ENCODE assay signal across 14 cellular contexts in genomic region chr1:110870721-110871388, GRCh38. TPM values are rescaled to one million over a fixed set of nuclear protein-coding genes. Genes with fewer than 3 reads are reported as not detected.
A peak's percentile ranks its signal among the peaks of the same experiment; 100 is the strongest.
DNase-seq lines count a peak whose midpoint lies in the region; ATAC-seq lines count a peak whose summit lies in the region.
"Had no signal": no experiment of that assay in that cellular context is flagged by ENCODE, and none has a peak within 500 bp of the region (broad histone marks: within the 10 kb centered on the region; RNA-seq: fewer than 3 reads in every experiment).

No MANE protein-coding gene starts in this region.

- no peak overlapping the region for H3K4me3 ChIP-seq in right cardiac atrium (ENCODE audit: low read length)
- H3K4me3 ChIP-seq: gastroesophageal sphincter, skin epidermis had no signal

- 41% methylated on average over 3 of the region's 3 CpGs for WGBS in right cardiac atrium

- no peaks in the 10 kb centered on the region for H3K27me3 ChIP-seq in right cardiac atrium (ENCODE audit: control insufficient read depth, insufficient read depth)
- H3K27me3 ChIP-seq: gastroesophageal sphincter had no signal

- no peak for ATAC-seq in activated T-cell treated with anti-CD3 and anti-CD28 coated beads, Interleukin-2, amount 50 U/mL, for 72 hours (replicated peaks in 1 of 2)
- ATAC-seq in activated naive CD8-positive, alpha-beta T cell treated with anti-CD3 and anti-CD28 coated beads, Interleukin-2, amount 50 U/mL, for 24 hours: no peak
- no peak for ATAC-seq in stimulated activated memory B cell treated with anti-CD40 and anti-IgM and Interleukin-4, amounts not matched to agents 10 μg/mL and 1 μg/mL and 100 μg/mL, for 72 hours
- ATAC-seq in HG02610 (IDR thresholded peaks at IDR 0.05; ENCODE audit: unreplicated experiment) (no peak), right cardiac atrium (no peak)
- ATAC-seq: gastroesophageal sphincter had no signal

- H3K36me3 Mint-ChIP-seq in activated T-cell treated with anti-CD3 and anti-CD28 coated beads, Interleukin-2, amount 50 U/mL, for 72 hours (ENCODE audit: insufficient read depth in 2 of 2): peaks cover 20 to 30% of the 10 kb centered on the region in 2 donors
- H3K36me3 Mint-ChIP-seq in activated naive CD8-positive, alpha-beta T cell treated with anti-CD3 and anti-CD28 coated beads, Interleukin-2, amount 50 U/mL, for 24 hours (ENCODE audit: low read depth): peaks cover 11% of the 10 kb centered on the region
- peaks cover 13% of the 10 kb centered on the region for H3K36me3 Mint-ChIP-seq in stimulated activated memory B cell treated with anti-CD40 and anti-IgM and Interleukin-4, amounts not matched to agents 10 μg/mL and 1 μg/mL and 100 μg/mL, for 72 hours

- H3K9me3 ChIP-seq in right cardiac atrium (ENCODE audit: control insufficient read depth, low read length): no peaks in the 10 kb centered on the region

- H3K27me3 Mint-ChIP-seq in activated T-cell treated with anti-CD3 and anti-CD28 coated beads, Interleukin-2, amount 50 U/mL, for 72 hours (ENCODE audit: low read depth): no peaks in the 10 kb centered on the region
- H3K27me3 Mint-ChIP-seq in activated naive CD8-positive, alpha-beta T cell treated with anti-CD3 and anti-CD28 coated beads, Interleukin-2, amount 50 U/mL, for 24 hours: no peaks in the 10 kb centered on the region
- no peaks in the 10 kb centered on the region for H3K27me3 Mint-ChIP-seq in stimulated activated memory B cell treated with anti-CD40 and anti-IgM and Interleukin-4, amounts not matched to agents 10 μg/mL and 1 μg/mL and 100 μg/mL, for 72 hours

- H3K27ac ChIP-seq in right cardiac atrium (ENCODE audit: low read length): no peak overlapping the region
- H3K27ac ChIP-seq: gastroesophageal sphincter had no signal

- H3K4me3 Mint-ChIP-seq in activated T-cell treated with anti-CD3 and anti-CD28 coated beads, Interleukin-2, amount 50 U/mL, for 72 hours: peak overlapping the region; percentile 52 to 55
- H3K4me3 Mint-ChIP-seq in activated naive CD8-positive, alpha-beta T cell treated with anti-CD3 and anti-CD28 coated beads, Interleukin-2, amount 50 U/mL, for 24 hours: peak overlapping the region; percentile 28
- peak overlapping the region; percentile 95 for H3K4me3 Mint-ChIP-seq in stimulated activated memory B cell treated with anti-CD40 and anti-IgM and Interleukin-4, amounts not matched to agents 10 μg/mL and 1 μg/mL and 100 μg/mL, for 72 hours

- peak overlapping the region; percentile 90 for H3K27ac Mint-ChIP-seq in activated T-cell treated with anti-CD3 and anti-CD28 coated beads, Interleukin-2, amount 50 U/mL, for 72 hours
- H3K27ac Mint-ChIP-seq in activated naive CD8-positive, alpha-beta T cell treated with anti-CD3 and anti-CD28 coated beads, Interleukin-2, amount 50 U/mL, for 24 hours: peak overlapping the region; percentile 98
- H3K27ac Mint-ChIP-seq in stimulated activated memory B cell treated with anti-CD40 and anti-IgM and Interleukin-4, amounts not matched to agents 10 μg/mL and 1 μg/mL and 100 μg/mL, for 72 hours: peak overlapping the region; percentile 86

- peaks cover 4 to 12% of the 10 kb centered on the region in 2 donors for H3K9me3 Mint-ChIP-seq in activated T-cell treated with anti-CD3 and anti-CD28 coated beads, Interleukin-2, amount 50 U/mL, for 72 hours
- peaks cover 16% of the 10 kb centered on the region for H3K9me3 Mint-ChIP-seq in activated naive CD8-positive, alpha-beta T cell treated with anti-CD3 and anti-CD28 coated beads, Interleukin-2, amount 50 U/mL, for 24 hours
- no peaks in the 10 kb centered on the region for H3K9me3 Mint-ChIP-seq in stimulated activated memory B cell treated with anti-CD40 and anti-IgM and Interleukin-4, amounts not matched to agents 10 μg/mL and 1 μg/mL and 100 μg/mL, for 72 hours

- H3K4me1 ChIP-seq in right cardiac atrium (ENCODE audit: control insufficient read depth, insufficient read depth, low read length): no peaks in the 10 kb centered on the region
- H3K4me1 ChIP-seq: gastroesophageal sphincter had no signal

- no peak for DNase-seq in activated T-cell treated with anti-CD3 and anti-CD28 coated beads, Interleukin-2, amount 50 U/mL, for 72 hours
- no peak for DNase-seq in activated T-cell treated with anti-CD3 and anti-CD28 coated beads, Interleukin-2, amount 50 U/mL, for 1 hour
- peak; percentile 48 for DNase-seq in NAMALWA (ENCODE audit: low spot score)
- no peak for DNase-seq in activated naive CD8-positive, alpha-beta T cell treated with anti-CD3 and anti-CD28 coated beads, Interleukin-2, amount 50 U/mL, for 24 hours
- no peak for DNase-seq in right cardiac atrium
- DNase-seq in GDM1 (lab: John Stamatoyannopoulos, UW): no peak
- DNase-seq: caudate nucleus, mesenchymal stem cell, MV-4-11, substantia nigra had no signal

- intact Hi-C loops in right cardiac atrium (cut with DNase I): no loop called here

- peaks cover 36% of the 10 kb centered on the region for H3K4me1 Mint-ChIP-seq in activated T-cell treated with anti-CD3 and anti-CD28 coated beads, Interleukin-2, amount 50 U/mL, for 72 hours (ENCODE audit: low read depth)
- peaks cover 30% of the 10 kb centered on the region for H3K4me1 Mint-ChIP-seq in activated naive CD8-positive, alpha-beta T cell treated with anti-CD3 and anti-CD28 coated beads, Interleukin-2, amount 50 U/mL, for 24 hours
- H3K4me1 Mint-ChIP-seq in stimulated activated memory B cell treated with anti-CD40 and anti-IgM and Interleukin-4, amounts not matched to agents 10 μg/mL and 1 μg/mL and 100 μg/mL, for 72 hours: peaks cover 68% of the 10 kb centered on the region

RNA-seq across cellular contexts. Expression of gene CD53, which starts 2.1 kb away (rescaled TPM):
- total RNA-seq in activated T-cell treated with anti-CD3 and anti-CD28 coated beads, Interleukin-2, amount 50 U/mL, for 72 hours: 100 to 1,000 TPM; 170 to 249 TPM
- 10 to 100 TPM; 11.9 to 24.4 (median 15.9) TPM for total RNA-seq in right cardiac atrium
- 7.1 TPM for polyA plus RNA-seq in right cardiac atrium

Comparison
In these comparisons a context has a peak if more than half of its experiments do, and no peak if none do; other contexts are left out.
1. H3K4me3 Mint-ChIP-seq: peak in every context shown above with its lines; median percentile 95 in stimulated activated memory B cell treated with anti-CD40 and anti-IgM and Interleukin-4, amounts not matched to agents 10 μg/mL and 1 μg/mL and 100 μg/mL, for 72 hours; 54 in activated T-cell treated with anti-CD3 and anti-CD28 coated beads, Interleukin-2, amount 50 U/mL, for 72 hours; 28 in activated naive CD8-positive, alpha-beta T cell treated with anti-CD3 and anti-CD28 coated beads, Interleukin-2, amount 50 U/mL, for 24 hours.
2. RNA of gene CD53, which starts 2.1 kb away (total RNA-seq): 170 to 249 TPM in activated T-cell treated with anti-CD3 and anti-CD28 coated beads, Interleukin-2, amount 50 U/mL, for 72 hours; 11.9 to 24.4 TPM in right cardiac atrium; every median in the first group is over 4 times any median in the second.
3. Peak in every context shown above with its lines, with median percentiles within 50 percentile points of each other: H3K27ac Mint-ChIP-seq.